ENCODE assay signal across 10 cellular contexts in genomic region chr21:46515109-46515508, GRCh38. TPM values are rescaled to one million over a fixed set of nuclear protein-coding genes. Genes with fewer than 3 reads are reported as not detected.
DNase-seq lines count a peak whose midpoint lies in the region; ATAC-seq, FAIRE-seq and TF ChIP-seq lines count a peak whose summit lies in the region.
"Had no signal": no experiment of that assay in that cellular context is flagged by ENCODE, and none has a peak within 500 bp of the region (broad histone marks: within the 10 kb centered on the region; RNA-seq: fewer than 3 reads in every experiment).

No MANE protein-coding gene starts in this region.

- no peak overlapping the region for H3K4me3 Mint-ChIP-seq in activated CD4-positive, alpha-beta memory T cell treated with anti-CD3 and anti-CD28 coated beads for 36 hours

- intact Hi-C loops in activated CD4-positive, alpha-beta memory T cell treated with anti-CD3 and anti-CD28 coated beads for 36 hours (cut with micrococcal nuclease) = no loop called here
- intact Hi-C loops in Right ventricle myocardium superior (cut with DNase I) (no loop called here), colonic mucosa (cut with DNase I) (no loop called here)

- H3K9me3 ChIP-seq in small intestine (ENCODE audit: control insufficient read depth, low read depth) (no peaks in the 10 kb centered on the region), colonic mucosa (no peaks in the 10 kb centered on the region)

- H3K9ac ChIP-seq in colonic mucosa (ENCODE audit: low read depth in 2 of 2, low read length in 2 of 2) = no peak overlapping the region

- CTCF ChIA-PET in activated CD4-positive, alpha-beta memory T cell treated with anti-CD3 and anti-CD28 coated beads for 36 hours (lab: Charles Lee) = no interaction called here

- H3K4me1 Mint-ChIP-seq in activated CD4-positive, alpha-beta memory T cell treated with anti-CD3 and anti-CD28 coated beads for 36 hours (ENCODE audit: low read depth) = peaks cover 7% of the 10 kb centered on the region

- peak; percentile 36 for DNase-seq in KG1 (lab: John Stamatoyannopoulos, UW)
- peak; percentile 19 for DNase-seq in activated CD4-positive, alpha-beta memory T cell treated with anti-CD3 and anti-CD28 coated beads for 36 hours
- peak; percentile 83 for DNase-seq in Right ventricle myocardium superior
- DNase-seq in small intestine = peak; percentile 2
- DNase-seq in DMS79 (lab: John Stamatoyannopoulos, UW) = no peak
- no peak for DNase-seq in colonic mucosa
- DNase-seq: NCI-H82; stimulated activated CD4-positive, alpha-beta T cell treated with anti-CD3 and anti-CD28 coated beads, Interleukin-15, amount 100 ng/mL, for 24 hours had no signal

- H3K4me1 ChIP-seq in small intestine (ENCODE audit: control insufficient read depth in 2 of 2, insufficient read depth in 1 of 2, low read depth in 1 of 2, low read length in 1 of 2) = peaks cover 0 to 3% of the 10 kb centered on the region in 2 donors
- no peaks in the 10 kb centered on the region for H3K4me1 ChIP-seq in colonic mucosa

- H3K27me3 ChIP-seq in small intestine (ENCODE audit: control insufficient read depth in 2 of 2, insufficient read depth in 2 of 2, low read length in 2 of 2) (no peaks in the 10 kb centered on the region), colonic mucosa (no peaks in the 10 kb centered on the region)

- 42 to 72% (median 65%) methylated on average over 2 of the region's 2 CpGs for WGBS in small intestine, 3 donors

- peak overlapping the region; percentile 38 for H3K27ac Mint-ChIP-seq in activated CD4-positive, alpha-beta memory T cell treated with anti-CD3 and anti-CD28 coated beads for 36 hours

- H3K4me3 ChIP-seq in small intestine (ENCODE audit: low read depth in 1 of 2, low read length in 2 of 2) (no peak overlapping the region), colonic mucosa (no peak overlapping the region)

- H3K36me3 Mint-ChIP-seq in activated CD4-positive, alpha-beta memory T cell treated with anti-CD3 and anti-CD28 coated beads for 36 hours = peaks cover 27% of the 10 kb centered on the region

- ATAC-seq in Right ventricle myocardium superior (ENCODE audit: poor library complexity) = peak; percentile 79
- ATAC-seq in HG03108 (IDR thresholded peaks at IDR 0.05; ENCODE audit: unreplicated experiment) = no peak
- no peak for ATAC-seq in GM18870 (IDR thresholded peaks at IDR 0.05; ENCODE audit: unreplicated experiment)

- POLR2A ChIA-PET in activated CD4-positive, alpha-beta memory T cell treated with anti-CD3 and anti-CD28 coated beads for 36 hours (lab: Charles Lee) = no interaction called here

- H3K27ac ChIP-seq in small intestine (ENCODE audit: low read depth in 1 of 2, low read length in 1 of 2) (no peak overlapping the region), colonic mucosa (no peak overlapping the region)

- no peaks in the 10 kb centered on the region for H3K27me3 Mint-ChIP-seq in activated CD4-positive, alpha-beta memory T cell treated with anti-CD3 and anti-CD28 coated beads for 36 hours

- H3K9me3 Mint-ChIP-seq in activated CD4-positive, alpha-beta memory T cell treated with anti-CD3 and anti-CD28 coated beads for 36 hours = no peaks in the 10 kb centered on the region

- no peak for FAIRE-seq in small intestine (lab: Jason Lieb, UNC)

- H3K36me3 ChIP-seq in small intestine (ENCODE audit: control insufficient read depth in 2 of 2, insufficient read depth in 2 of 2, low read length in 2 of 2) (peaks cover 6 to 16% of the 10 kb centered on the region in 2 donors), colonic mucosa (no peaks in the 10 kb centered on the region)

- no peak for TF ChIP-seq CTCF in colonic mucosa (IDR thresholded peaks at IDR 0.05)

RNA-seq across cellular contexts. Expression of gene DIP2A, which starts 56.4 kb away (rescaled TPM):
- 10 to 100 TPM; 32.0 to 35.3 TPM for total RNA-seq in activated CD4-positive, alpha-beta memory T cell treated with anti-CD3 and anti-CD28 coated beads for 36 hours
- 21.6 TPM for total RNA-seq in Right ventricle myocardium superior
- polyA plus RNA-seq in small intestine = 10 to 100 TPM; 13.8 to 27.3 (median 18.4) TPM
- 10 to 100 TPM; 40.4 to 41.0 TPM for total RNA-seq in colonic mucosa

Comparison
In these comparisons a context has a peak if more than half of its experiments do, and no peak if none do; other contexts are left out.
1. DNase-seq: peak in KG1 (single experiment), activated CD4-positive, alpha-beta memory T cell treated with anti-CD3 and anti-CD28 coated beads for 36 hours (single experiment), Right ventricle myocardium superior (single experiment) and small intestine (single experiment); none in DMS79 (single experiment) and colonic mucosa (single experiment).